Comparison of ENCODE assay signal across 14 cellular contexts in the genomic region with DNA sequence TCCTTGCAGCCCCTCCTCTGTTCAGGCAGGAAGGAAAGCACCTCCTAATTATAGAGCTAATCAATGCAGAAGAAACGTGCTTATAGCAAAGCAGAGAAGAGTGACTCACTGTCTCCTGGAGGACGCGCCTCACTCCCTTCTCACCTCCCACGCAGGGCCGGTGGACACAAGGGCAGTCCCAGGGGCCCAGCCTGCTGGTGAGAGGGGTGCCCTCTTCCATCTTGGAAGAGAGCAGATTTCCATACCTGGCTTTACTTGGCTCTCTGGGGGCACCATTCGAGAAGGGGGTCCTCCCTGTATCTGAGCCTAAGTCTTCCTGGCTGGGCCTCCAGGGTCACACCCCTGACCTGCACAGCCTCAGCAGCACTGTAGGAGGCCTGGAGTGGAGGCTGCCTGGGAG. TPM values are rescaled to one million over a fixed set of nuclear protein-coding genes. Genes with fewer than 3 reads are reported as not detected.
A peak's percentile ranks its signal among the peaks of the same experiment; 100 is the strongest.
DNase-seq lines count a peak whose midpoint lies in the region; ATAC-seq and TF ChIP-seq lines count a peak whose summit lies in the region.
"Had no signal": no experiment of that assay in that cellular context is flagged by ENCODE, and none has a peak within 500 bp of the region (broad histone marks: within the 10 kb centered on the region; RNA-seq: fewer than 3 reads in every experiment).

No MANE protein-coding gene starts in this region.

- no peaks in the 10 kb centered on the region for H3K27me3 Mint-ChIP-seq in activated T-helper 17 cell treated with anti-CD3 and anti-CD28 coated beads, Interleukin-2, amount 50 U/mL, for 72 hours
- H3K27me3 Mint-ChIP-seq in glutamatergic neuron (ENCODE audit: unreplicated experiment), result peaks cover 11% of the 10 kb centered on the region
- H3K27me3 Mint-ChIP-seq in stimulated activated naive B cell treated with anti-CD40 and anti-IgM and Interleukin-4, amounts not matched to agents 10 μg/mL and 1 μg/mL and 100 μg/mL, for 72 hours, result no peaks in the 10 kb centered on the region
- H3K27me3 Mint-ChIP-seq: activated CD4-positive, alpha-beta T cell treated with anti-CD3 and anti-CD28 coated beads, Interleukin-2, amount 10 ng/mL, durations not matched to agents 24 days and 14 days; T-cell had no signal

- H3K27ac ChIP-seq in right atrium auricular region (no peak overlapping the region), thyroid gland (no peak overlapping the region), prostate gland (no peak overlapping the region)

- H3K9me3 ChIP-seq in right atrium auricular region, result no peaks in the 10 kb centered on the region
- no peaks in the 10 kb centered on the region for H3K9me3 ChIP-seq in thyroid gland
- H3K9me3 ChIP-seq in prostate gland, result no peaks in the 10 kb centered on the region
- H3K9me3 ChIP-seq: tibial nerve had no signal

- no peak overlapping the region for H3K4me3 ChIP-seq in right atrium auricular region
- no peak overlapping the region for H3K4me3 ChIP-seq in thyroid gland (replicated peaks in 1 of 3)
- no peak overlapping the region for H3K4me3 ChIP-seq in prostate gland
- H3K4me3 ChIP-seq: tibial nerve had no signal

- H3K36me3 ChIP-seq in right atrium auricular region (no peaks in the 10 kb centered on the region), thyroid gland (no peaks in the 10 kb centered on the region), prostate gland (no peaks in the 10 kb centered on the region)
- H3K36me3 ChIP-seq: tibial nerve had no signal

- peak; percentile 51 for DNase-seq in Right ventricle myocardium inferior (ENCODE audit: missing footprints)
- DNase-seq in right atrium auricular region (ENCODE audit: low spot score), result no peak
- DNase-seq in glutamatergic neuron, result peak; percentile 10
- no peak for DNase-seq in stimulated activated naive B cell treated with anti-CD40 and anti-IgM and Interleukin-4, amounts not matched to agents 10 μg/mL and 1 μg/mL and 100 μg/mL, for 72 hours
- no peak for DNase-seq in thyroid gland
- no peak for DNase-seq in prostate gland (ENCODE audit: low spot score)
- DNase-seq: activated CD4-positive, alpha-beta T cell treated with anti-CD3 and anti-CD28 coated beads, Interleukin-2, amount 10 ng/mL, durations not matched to agents 24 days and 14 days; central memory CD4-positive, alpha-beta T cell; mesenchymal stem cell; NCI-H446 treated with DMSO at 0.1 percent for 48 hours had no signal

- intact Hi-C loops in Right ventricle myocardium inferior (cut with DNase I), result no loop called here
- intact Hi-C loops in thyroid gland (cut with DNase I), result no loop called here
- intact Hi-C loops in prostate gland (cut with DNase I), result no loop called here

- TF ChIP-seq CTCF in right atrium auricular region (IDR thresholded peaks at IDR 0.05) (no peak), glutamatergic neuron (IDR thresholded peaks at IDR 0.05; ENCODE audit: partially characterized antibody, unreplicated experiment) (no peak), thyroid gland (IDR thresholded peaks at IDR 0.05) (no peak), prostate gland (IDR thresholded peaks at IDR 0.05) (no peak)

- no peak overlapping the region for H3K4me3 Mint-ChIP-seq in activated T-helper 17 cell treated with anti-CD3 and anti-CD28 coated beads, Interleukin-2, amount 50 U/mL, for 72 hours
- no peak overlapping the region for H3K4me3 Mint-ChIP-seq in glutamatergic neuron (ENCODE audit: unreplicated experiment)
- H3K4me3 Mint-ChIP-seq in stimulated activated naive B cell treated with anti-CD40 and anti-IgM and Interleukin-4, amounts not matched to agents 10 μg/mL and 1 μg/mL and 100 μg/mL, for 72 hours, result no peak overlapping the region
- H3K4me3 Mint-ChIP-seq: activated CD4-positive, alpha-beta T cell treated with anti-CD3 and anti-CD28 coated beads, Interleukin-2, amount 10 ng/mL, durations not matched to agents 24 days and 14 days; T-cell had no signal

- H3K4me1 ChIP-seq in right atrium auricular region (peaks cover 0 to 12% of the 10 kb centered on the region in 2 donors), thyroid gland (no peaks in the 10 kb centered on the region), prostate gland (replicated peaks) (no peaks in the 10 kb centered on the region)

- ATAC-seq in Right ventricle myocardium inferior, result no peak
- ATAC-seq in activated T-helper 17 cell treated with anti-CD3 and anti-CD28 coated beads, Interleukin-2, amount 50 U/mL, for 72 hours (replicated peaks), result peak; percentile 68
- peak; percentile 56 to 69 for ATAC-seq in stimulated activated naive B cell treated with anti-CD40 and anti-IgM and Interleukin-4, amounts not matched to agents 10 μg/mL and 1 μg/mL and 100 μg/mL, for 72 hours (replicated peaks)
- ATAC-seq in HG03571 (IDR thresholded peaks at IDR 0.05; ENCODE audit: unreplicated experiment), result no peak
- ATAC-seq: T-cell had no signal

- no peak overlapping the region for H3K27ac Mint-ChIP-seq in activated T-helper 17 cell treated with anti-CD3 and anti-CD28 coated beads, Interleukin-2, amount 50 U/mL, for 72 hours
- H3K27ac Mint-ChIP-seq in glutamatergic neuron (ENCODE audit: unreplicated experiment), result no peak overlapping the region
- no peak overlapping the region for H3K27ac Mint-ChIP-seq in stimulated activated naive B cell treated with anti-CD40 and anti-IgM and Interleukin-4, amounts not matched to agents 10 μg/mL and 1 μg/mL and 100 μg/mL, for 72 hours
- H3K27ac Mint-ChIP-seq: activated CD4-positive, alpha-beta T cell treated with anti-CD3 and anti-CD28 coated beads, Interleukin-2, amount 10 ng/mL, durations not matched to agents 24 days and 14 days; T-cell had no signal

- H3K36me3 Mint-ChIP-seq in activated T-helper 17 cell treated with anti-CD3 and anti-CD28 coated beads, Interleukin-2, amount 50 U/mL, for 72 hours (ENCODE audit: low read depth), result no peaks in the 10 kb centered on the region
- H3K36me3 Mint-ChIP-seq in glutamatergic neuron (ENCODE audit: unreplicated experiment), result no peaks in the 10 kb centered on the region
- H3K36me3 Mint-ChIP-seq in stimulated activated naive B cell treated with anti-CD40 and anti-IgM and Interleukin-4, amounts not matched to agents 10 μg/mL and 1 μg/mL and 100 μg/mL, for 72 hours, result no peaks in the 10 kb centered on the region
- H3K36me3 Mint-ChIP-seq: T-cell had no signal

- WGBS in thyroid gland, 2 donors, result 85 to 87% methylated on average over 5 to 6 of the region's 6 CpGs
- 70% methylated on average over 3 of the region's 6 CpGs for WGBS in prostate gland

- TF ChIP-seq POLR2A in thyroid gland (IDR thresholded peaks at IDR 0.05), result no peak
- TF ChIP-seq POLR2A in prostate gland (IDR thresholded peaks at IDR 0.05), result no peak

- no peaks in the 10 kb centered on the region for H3K4me1 Mint-ChIP-seq in activated T-helper 17 cell treated with anti-CD3 and anti-CD28 coated beads, Interleukin-2, amount 50 U/mL, for 72 hours
- peaks cover 5% of the 10 kb centered on the region for H3K4me1 Mint-ChIP-seq in glutamatergic neuron (ENCODE audit: low read depth, unreplicated experiment)
- peaks cover 4 to 6% of the 10 kb centered on the region in 2 donors for H3K4me1 Mint-ChIP-seq in stimulated activated naive B cell treated with anti-CD40 and anti-IgM and Interleukin-4, amounts not matched to agents 10 μg/mL and 1 μg/mL and 100 μg/mL, for 72 hours
- H3K4me1 Mint-ChIP-seq: activated CD4-positive, alpha-beta T cell treated with anti-CD3 and anti-CD28 coated beads, Interleukin-2, amount 10 ng/mL, durations not matched to agents 24 days and 14 days; T-cell had no signal

- H3K9me3 Mint-ChIP-seq in activated T-helper 17 cell treated with anti-CD3 and anti-CD28 coated beads, Interleukin-2, amount 50 U/mL, for 72 hours, result no peaks in the 10 kb centered on the region
- peaks cover 12% of the 10 kb centered on the region for H3K9me3 Mint-ChIP-seq in glutamatergic neuron (ENCODE audit: unreplicated experiment)
- no peaks in the 10 kb centered on the region for H3K9me3 Mint-ChIP-seq in stimulated activated naive B cell treated with anti-CD40 and anti-IgM and Interleukin-4, amounts not matched to agents 10 μg/mL and 1 μg/mL and 100 μg/mL, for 72 hours
- H3K9me3 Mint-ChIP-seq: activated CD4-positive, alpha-beta T cell treated with anti-CD3 and anti-CD28 coated beads, Interleukin-2, amount 10 ng/mL, durations not matched to agents 24 days and 14 days; T-cell had no signal

- H3K27me3 ChIP-seq in right atrium auricular region, result no peaks in the 10 kb centered on the region
- no peaks in the 10 kb centered on the region for H3K27me3 ChIP-seq in thyroid gland
- H3K27me3 ChIP-seq in prostate gland (replicated peaks; ENCODE audit: insufficient read depth), result no peaks in the 10 kb centered on the region
- H3K27me3 ChIP-seq: tibial nerve had no signal

RNA-seq across cellular contexts. Expression of a gene that starts 55.8 kb away (rescaled TPM):
- total RNA-seq in Right ventricle myocardium inferior (1.4 TPM), right atrium auricular region (1 to 10 TPM; 2.9 to 3.0 TPM), glutamatergic neuron (ENCODE audit: unreplicated experiment) (5.7 TPM), thyroid gland (1 to 10 TPM; 1.2 to 3.0 (median 2.0) TPM), prostate gland (1 to 10 TPM; 4.3 to 9.3 TPM)
- 1 to 10 TPM; 2.1 to 2.5 TPM for total RNA-seq in activated T-helper 17 cell treated with anti-CD3 and anti-CD28 coated beads, Interleukin-2, amount 50 U/mL, for 72 hours

Comparison
In these comparisons a context has a peak if more than half of its experiments do, and no peak if none do; other contexts are left out.
1. DNase-seq: peak in Right ventricle myocardium inferior (single experiment) and glutamatergic neuron (single experiment); none in right atrium auricular region (single experiment), stimulated activated naive B cell treated with anti-CD40 and anti-IgM and Interleukin-4, amounts not matched to agents 10 μg/mL and 1 μg/mL and 100 μg/mL, for 72 hours (single experiment), thyroid gland (0 of 2) and prostate gland (single experiment).
2. ATAC-seq: peak in activated T-helper 17 cell treated with anti-CD3 and anti-CD28 coated beads, Interleukin-2, amount 50 U/mL, for 72 hours (single experiment) and stimulated activated naive B cell treated with anti-CD40 and anti-IgM and Interleukin-4, amounts not matched to agents 10 μg/mL and 1 μg/mL and 100 μg/mL, for 72 hours (2 of 2); none in Right ventricle myocardium inferior (single experiment) and HG03571 (single experiment).